24 cellular contexts compared by ENCODE assay signal in the genomic region with DNA sequence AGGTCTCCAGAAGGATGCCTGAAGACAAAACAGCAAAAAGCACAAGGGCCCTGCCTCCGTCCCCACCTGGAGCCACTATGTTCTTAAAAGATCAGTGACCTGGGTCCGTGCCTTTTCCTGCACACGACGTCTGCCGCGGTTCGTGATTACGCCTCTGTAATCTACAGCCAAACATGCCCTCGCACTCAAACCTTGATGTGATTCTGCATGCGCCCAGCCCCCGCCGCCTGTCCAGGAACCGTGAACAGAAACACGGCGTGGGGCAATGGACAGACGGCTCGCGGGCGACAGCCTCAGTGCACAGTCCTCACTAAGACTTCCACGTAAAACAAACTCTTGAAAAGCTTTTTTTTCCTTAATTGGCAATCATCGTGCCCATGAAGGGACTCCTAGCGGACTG.
"Had no signal": no experiment of that assay in that cellular context is flagged by ENCODE, and none has a peak within 500 bp of the region (broad histone marks: within the 10 kb centered on the region; RNA-seq: fewer than 3 reads in every experiment).

No MANE protein-coding gene starts in this region.

- H3K4me3 Mint-ChIP-seq: activated CD8-positive, alpha-beta T cell treated with anti-CD3 and anti-CD28 coated beads for 36 hours; activated naive CD8-positive, alpha-beta T cell; mesothelial cell of epicardium; stimulated activated effector memory CD8-positive, alpha-beta T cell treated with anti-CD3 and anti-CD28 coated beads, Interleukin-12 subunit alpha, Interleukin-12 subunit beta, amount 100 ng/mL, for 72 hours had no signal

- H3K9me3 ChIP-seq: body of pancreas had no signal

- H3K27ac ChIP-seq: body of pancreas, heart left ventricle, left lung, skin epidermis had no signal

- ATAC-seq: heart left ventricle; left lung; naive thymus-derived CD4-positive, alpha-beta T cell; sciatic nerve; SK-N-SH treated with all-trans-retinoic acid at 6 μM for 48 hours; stimulated activated naive CD8-positive, alpha-beta T cell treated with anti-CD3 and anti-CD28 coated beads, Interleukin-15, amount 100 ng/mL, for 72 hours had no signal

- FAIRE-seq: endothelial cell of umbilical vein had no signal

- H3K27me3 Mint-ChIP-seq: activated CD8-positive, alpha-beta T cell treated with anti-CD3 and anti-CD28 coated beads for 36 hours; activated naive CD8-positive, alpha-beta T cell; naive thymus-derived CD4-positive, alpha-beta T cell; stimulated activated naive CD8-positive, alpha-beta T cell treated with anti-CD3 and anti-CD28 coated beads, Interleukin-15, amount 100 ng/mL, for 72 hours had no signal

- H3K27ac Mint-ChIP-seq: activated CD8-positive, alpha-beta T cell treated with anti-CD3 and anti-CD28 coated beads for 36 hours; activated T-helper 2 cell treated with anti-CD3 and anti-CD28 coated beads, Interferon-gamma antibody, Interleukin-2, Interleukin-4, amounts not matched to agents 10 μg/mL and 5 μg/mL and 100 μg/mL, durations not matched to agents 14 hours and 24 hours and 36 hours; mesothelial cell of epicardium had no signal

- H3K4me1 ChIP-seq: body of pancreas, heart left ventricle, left lung had no signal

- H3K27me3 ChIP-seq: body of pancreas, heart left ventricle, left lung had no signal

- H3K36me3 ChIP-seq: heart left ventricle, left lung had no signal

- H3K4me3 ChIP-seq: body of pancreas, heart left ventricle, left lung, skin epidermis had no signal

- DNase-seq: activated CD4-positive, alpha-beta T cell treated with anti-CD3 and anti-CD28 coated beads, Interleukin-2, amount 50 U/mL, for 1 hour; activated CD4-positive, CD25-positive, alpha-beta regulatory T cell treated with anti-CD3 and anti-CD28 coated beads, Interleukin-2, amount 50 U/mL, for 72 hours; activated CD8-positive, alpha-beta T cell treated with anti-CD3 and anti-CD28 coated beads for 36 hours; activated T-cell treated with anti-CD3 and anti-CD28 coated beads, Interleukin-2, amount 50 U/mL, for 48 hours; anterior cingulate cortex; body of pancreas; cortex of kidney; kidney glomerular epithelial cell; mammary epithelial cell; naive thymus-derived CD4-positive, alpha-beta T cell; stimulated activated CD4-positive, alpha-beta T cell treated with anti-CD3 and anti-CD28 coated beads, Interleukin-4, amount 100 ng/mL, for 24 hours; stimulated activated naive CD8-positive, alpha-beta T cell treated with anti-CD3 and anti-CD28 coated beads, Interleukin-15, amount 100 ng/mL, for 72 hours; substantia nigra; T-helper 2 cell had no signal

- H3K4me1 Mint-ChIP-seq: mesothelial cell of epicardium had no signal
